Comparison of ENCODE assay signal across 24 cellular contexts in the genomic region with DNA sequence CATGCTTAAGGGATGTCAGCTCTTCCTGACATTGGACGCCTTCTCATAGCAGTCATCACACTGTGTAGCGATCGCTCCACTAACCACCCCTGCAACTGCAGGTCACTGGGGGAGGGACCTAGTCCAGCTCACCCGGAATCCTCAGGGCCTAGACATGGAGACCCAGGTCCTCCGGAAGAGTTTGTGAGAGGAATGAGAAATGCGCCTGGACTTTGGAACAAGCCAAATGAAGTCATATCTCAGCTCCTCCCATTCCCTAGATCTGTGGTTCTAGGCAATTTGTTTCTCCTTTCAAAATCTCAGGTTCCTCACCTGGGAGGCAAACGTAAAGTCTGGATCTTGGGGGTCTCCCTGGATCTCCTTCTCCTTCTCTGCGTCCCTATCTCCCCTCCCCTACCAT.
DNase-seq lines count a peak whose midpoint lies in the region; ATAC-seq, FAIRE-seq and TF ChIP-seq lines count a peak whose summit lies in the region.
"Had no signal": no experiment of that assay in that cellular context is flagged by ENCODE, and none has a peak within 500 bp of the region (broad histone marks: within the 10 kb centered on the region; RNA-seq: fewer than 3 reads in every experiment).

No MANE protein-coding gene starts in this region.

- FAIRE-seq in bronchial epithelial cell (lab: Jason Lieb, UNC) (peak; percentile 60), pancreas (lab: Jason Lieb, UNC) (no peak)
- FAIRE-seq: A204.1, GM12878, GM12892, GM18507 had no signal

- 59 to 60% methylated on average over 8 of the region's 8 CpGs for WGBS in body of pancreas, 2 donors
- WGBS in pancreas, 2 donors, result 60% methylated on average over 8 of the region's 8 CpGs

- intact Hi-C loops in body of pancreas (cut with DNase I), result no loop called here
- intact Hi-C loops in pancreas (cut with DNase I), result no loop called here

- H3K4me3 ChIP-seq in body of pancreas (no peak overlapping the region), bronchial epithelial cell (ENCODE audit: low read depth, low read length) (no peak overlapping the region), pancreas (no peak overlapping the region)
- H3K4me3 ChIP-seq: BLaER1, GM12878 had no signal

- TF ChIP-seq CTCF in body of pancreas (IDR thresholded peaks at IDR 0.05) (no peak), bronchial epithelial cell (IDR thresholded peaks at IDR 0.05; ENCODE audit: insufficient read depth, low read length, severe bottlenecking) (no peak), pancreas (IDR thresholded peaks at IDR 0.05) (no peak)

- no peaks in the 10 kb centered on the region for H3K36me3 ChIP-seq in body of pancreas (replicated peaks in 1 of 2; ENCODE audit: insufficient read depth in 1 of 2, low read depth in 2 of 2)
- H3K36me3 ChIP-seq in bronchial epithelial cell (ENCODE audit: control insufficient read depth, insufficient read depth, low read length), result no peaks in the 10 kb centered on the region
- H3K36me3 ChIP-seq in pancreas, result no peaks in the 10 kb centered on the region
- H3K36me3 ChIP-seq: BE2C, BLaER1 had no signal

- H3K27me3 ChIP-seq in body of pancreas (no peaks in the 10 kb centered on the region), bronchial epithelial cell (ENCODE audit: control insufficient read depth, insufficient read depth, low read length) (no peaks in the 10 kb centered on the region), pancreas (no peaks in the 10 kb centered on the region)
- H3K27me3 ChIP-seq: BE2C, BLaER1 had no signal

- DNase-seq in body of pancreas (peak; percentile 38 to 59 (median 48)), bronchial epithelial cell (ENCODE audit: low read depth) (no peak), kidney tubule cell (ENCODE audit: low spot score) (peak; percentile 29), pancreas (peak in 4 of 6 donors; percentile 27 to 49 (median 40)), NCI-H1417 (lab: John Stamatoyannopoulos, UW) (no peak), NCI-H345 treated with DMSO at 0.1 percent for 48 hours (lab: John Stamatoyannopoulos, UW; ENCODE audit: unreplicated experiment) (no peak)
- DNase-seq in NK-92 treated with Interleukin-12 subunit alpha and Interleukin-12 subunit beta, amount 100 ng/mL, for 24 hours (lab: John Stamatoyannopoulos, UW), result no peak
- DNase-seq: 8988T; ACHN; BE2C; CD4-positive, alpha-beta memory T cell; CD4-positive, CD25-positive, alpha-beta regulatory T cell; CD8-positive, alpha-beta memory T cell; DMS153; DMS53; DND-41; EL; GDM1 had no signal

- H3K27ac ChIP-seq in body of pancreas, result peak overlapping the region; percentile 72 to 87 (median 85)
- H3K27ac ChIP-seq in pancreas, result peak overlapping the region; percentile 37 to 61 (median 46)
- H3K27ac ChIP-seq: BLaER1 had no signal

- peak; percentile 64 for ATAC-seq in body of pancreas
- peak; percentile 63 to 72 (median 66) for ATAC-seq in pancreas
- ATAC-seq in HG03045 (IDR thresholded peaks at IDR 0.05; ENCODE audit: unreplicated experiment), result no peak
- ATAC-seq: GM12878 had no signal

- H3K9me3 ChIP-seq in body of pancreas, result no peaks in the 10 kb centered on the region
- no peaks in the 10 kb centered on the region for H3K9me3 ChIP-seq in pancreas
- H3K9me3 ChIP-seq: BE2C, BLaER1 had no signal

- peaks cover 36% of the 10 kb centered on the region for H3K4me1 ChIP-seq in body of pancreas
- peaks cover 10 to 27% (median 15%) of the 10 kb centered on the region in 3 donors for H3K4me1 ChIP-seq in pancreas
- H3K4me1 ChIP-seq: BE2C had no signal

- no peak for TF ChIP-seq POLR2A in body of pancreas (IDR thresholded peaks at IDR 0.05)

Comparison
In these comparisons a context has a peak if more than half of its experiments do, and no peak if none do; other contexts are left out.
1. DNase-seq: peak in body of pancreas (4 of 4), kidney tubule cell (single experiment) and pancreas (4 of 6); none in bronchial epithelial cell (single experiment), NK-92 treated with Interleukin-12 subunit alpha and Interleukin-12 subunit beta, amount 100 ng/mL, for 24 hours (single experiment), NCI-H1417 (0 of 3) and NCI-H345 treated with DMSO at 0.1 percent for 48 hours (single experiment).